ENCODE assay signal across 9 cellular contexts in genomic region chr10:48634198-48634983, GRCh38. TPM values are rescaled to one million over a fixed set of nuclear protein-coding genes. Genes with fewer than 3 reads are reported as not detected.
DNase-seq lines count a peak whose midpoint lies in the region; ATAC-seq and TF ChIP-seq lines count a peak whose summit lies in the region.
"Had no signal": no experiment of that assay in that cellular context is flagged by ENCODE, and none has a peak within 500 bp of the region (broad histone marks: within the 10 kb centered on the region; RNA-seq: fewer than 3 reads in every experiment).

No MANE protein-coding gene starts in this region.

- peaks cover 9% of the 10 kb centered on the region for H3K9me3 Mint-ChIP-seq in WTC11
- H3K9me3 Mint-ChIP-seq: stimulated activated naive CD8-positive, alpha-beta T cell treated with anti-CD3 and anti-CD28 coated beads, Interleukin-15, Interleukin-2, amounts not matched to agents 100 ng/mL and 50 ng/mL, for 24 hours had no signal

- H3K79me2 ChIP-seq in ACC112 (ENCODE audit: control insufficient read depth, insufficient read depth, low read length, unreplicated experiment): peaks cover 14% of the 10 kb centered on the region

- H3K27ac Mint-ChIP-seq in WTC11: no peak overlapping the region
- H3K27ac Mint-ChIP-seq: stimulated activated naive CD8-positive, alpha-beta T cell treated with anti-CD3 and anti-CD28 coated beads, Interleukin-15, Interleukin-2, amounts not matched to agents 100 ng/mL and 50 ng/mL, for 24 hours had no signal

- H3K4me1 Mint-ChIP-seq in WTC11: no peaks in the 10 kb centered on the region

- peak overlapping the region; percentile 65 for H3K27ac ChIP-seq in ACC112 (ENCODE audit: low read depth, low read length)
- H3K27ac ChIP-seq in SK-N-MC: peak overlapping the region; percentile 46; the same call in 1 of the 2 replicates
- H3K27ac ChIP-seq in esophagus muscularis mucosa (replicated peaks in 1 of 4): no peak overlapping the region

- CTCF ChIA-PET in WTC11 (lab: Charles Lee): interaction anchor here (1.0 to 2.2 kb wide), 6 partner anchors 20 to 29 kb away, joined by 3 to 8 read pairs (median 4); no protein-coding TSS in a partner anchor

- H3K9me3 ChIP-seq in SK-N-MC (ENCODE audit: low read depth, low read length): no peaks in the 10 kb centered on the region
- no peaks in the 10 kb centered on the region for H3K9me3 ChIP-seq in esophagus muscularis mucosa

- intact Hi-C loops in esophagus muscularis mucosa (cut with DNase I) (no loop called here), sciatic nerve (cut with DNase I) (no loop called here)

- H3K36me3 ChIP-seq in ACC112 (ENCODE audit: insufficient read depth, low read length): no peaks in the 10 kb centered on the region
- H3K36me3 ChIP-seq in SK-N-MC (ENCODE audit: insufficient read depth, low read length): no peaks in the 10 kb centered on the region
- no peaks in the 10 kb centered on the region for H3K36me3 ChIP-seq in esophagus muscularis mucosa

- ATAC-seq in GM18861 (IDR thresholded peaks at IDR 0.05; ENCODE audit: unreplicated experiment): peak; percentile 94
- peak; percentile 93 for ATAC-seq in HG03039 (IDR thresholded peaks at IDR 0.05; ENCODE audit: unreplicated experiment)
- peak; percentile 94 for ATAC-seq in sciatic nerve
- no peak for ATAC-seq in WTC11

- no peak overlapping the region for H3K4me3 Mint-ChIP-seq in WTC11
- H3K4me3 Mint-ChIP-seq: stimulated activated naive CD8-positive, alpha-beta T cell treated with anti-CD3 and anti-CD28 coated beads, Interleukin-15, Interleukin-2, amounts not matched to agents 100 ng/mL and 50 ng/mL, for 24 hours had no signal

- TF ChIP-seq POLR2A in esophagus muscularis mucosa (IDR thresholded peaks at IDR 0.05; ENCODE audit: low read depth): no peak

- H3K4me1 ChIP-seq in ACC112 (ENCODE audit: control insufficient read depth, insufficient read depth, low read length, unreplicated experiment) (peaks cover 31% of the 10 kb centered on the region), esophagus muscularis mucosa (peaks cover 0 to 5% (median 1%) of the 10 kb centered on the region in 4 donors)

- H2AFZ ChIP-seq in ACC112 (ENCODE audit: low read length, unreplicated experiment): no peak overlapping the region

- DNase-seq in SK-N-MC (ENCODE audit: low read depth, low spot score) (peak; percentile 18), esophagus muscularis mucosa (ENCODE audit: extremely low spot score) (peak; percentile 91), sciatic nerve (ENCODE audit: low spot score) (peak; percentile 70), WTC11 (ENCODE audit: low spot score) (no peak)
- no peak for DNase-seq in stimulated activated naive CD4-positive, alpha-beta T cell (lab: John Stamatoyannopoulos, UW)

- TF ChIP-seq CTCF in esophagus muscularis mucosa (IDR thresholded peaks at IDR 0.05) (no peak), WTC11 (IDR thresholded peaks at IDR 0.05) (no peak)

- TF ChIP-seq EP300 in esophagus muscularis mucosa (IDR thresholded peaks at IDR 0.05): no peak

- H3K9ac ChIP-seq in SK-N-MC (ENCODE audit: insufficient read length): no peak overlapping the region

- 68% methylated on average over 4 of the region's 5 CpGs for WGBS in esophagus muscularis mucosa

- H3K27me3 ChIP-seq in ACC112 (ENCODE audit: insufficient read depth, low read length): no peaks in the 10 kb centered on the region
- H3K27me3 ChIP-seq in esophagus muscularis mucosa: no peaks in the 10 kb centered on the region

- POLR2A ChIA-PET in WTC11 (lab: Charles Lee): no interaction called here

- peaks cover 2% of the 10 kb centered on the region; the same call in 1 of the 2 replicates for H3K27me3 Mint-ChIP-seq in WTC11 (ENCODE audit: low read depth)

- H3K4me3 ChIP-seq in ACC112 (ENCODE audit: low read depth, low read length) (peak overlapping the region; percentile 12), SK-N-MC (peak overlapping the region; percentile 38; the same call in 1 of the 2 replicates), esophagus muscularis mucosa (no peak overlapping the region)

- H3K36me3 Mint-ChIP-seq in WTC11: no peaks in the 10 kb centered on the region

TF ChIP-seq in WTC11, 78 proteins besides CTCF, POLR2A, EP300 and RAD21:
- no peak for TF ChIP-seq RORB (CRISPR knock-in tag; IDR thresholded peaks at IDR 0.05)
- no peak for TF ChIP-seq ZNF416 (CRISPR knock-in tag; IDR thresholded peaks at IDR 0.05)
- no peak for TF ChIP-seq ZNF138 (CRISPR knock-in tag; conservative IDR thresholded peaks at IDR 0.05)
- no peak for TF ChIP-seq GTF2I (CRISPR knock-in tag; conservative IDR thresholded peaks at IDR 0.05)
- no peak for TF ChIP-seq ZNF317 (CRISPR knock-in tag; IDR thresholded peaks at IDR 0.05; ENCODE audit: borderline replicate concordance, low read depth)
TF ChIP-seq in WTC11: peak in this region for 0.

RNA-seq across cellular contexts. Expression of gene ARHGAP22, which starts 29.5 kb away (rescaled TPM):
- total RNA-seq in esophagus muscularis mucosa: 1 to 10 TPM; 2.2 to 9.1 (median 4.8) TPM
- 11.7 TPM for total RNA-seq in sciatic nerve
- total RNA-seq in WTC11 (2021): 8.2 to 8.6 TPM (median 8.3 TPM) in 3 replicates

RNA-seq across cellular contexts. Expression of gene WDFY4, which starts 50.3 kb away (rescaled TPM):
- total RNA-seq in esophagus muscularis mucosa (1 to 10 TPM; 2.3 to 7.3 (median 5.2) TPM), sciatic nerve (8.6 TPM), WTC11 (2021) (0.13 to 0.25 TPM (median 0.21 TPM) in 3 replicates)

Comparison
In these comparisons a context has a peak if more than half of its experiments do, and no peak if none do; other contexts are left out.
1. H3K27ac ChIP-seq: peak in ACC112 (single experiment) and SK-N-MC (single experiment); none in esophagus muscularis mucosa (0 of 4).
2. H3K4me3 ChIP-seq: peak in ACC112 (single experiment) and SK-N-MC (single experiment); none in esophagus muscularis mucosa (0 of 4).
3. DNase-seq: peak in SK-N-MC (single experiment), esophagus muscularis mucosa (single experiment) and sciatic nerve (single experiment); none in stimulated activated naive CD4-positive, alpha-beta T cell (0 of 6) and WTC11 (single experiment).